Comparison of ENCODE assay signal across 1 cellular context in genomic region chrX:103488332-103488731, GRCh38.
TF ChIP-seq lines count a peak whose summit lies in the region.

No MANE protein-coding gene starts in this region.

TF ChIP-seq in H1, 55 proteins besides CTCF, POLR2A, EP300 and RAD21:
- TF ChIP-seq SP2 (IDR thresholded peaks at IDR 0.05; ENCODE audit: low read length) (no peak), SIN3A (conservative IDR thresholded peaks at IDR 0.05 in 1 of 2, IDR thresholded peaks at IDR 0.05 in 1 of 2; ENCODE audit: low read depth in 1 of 2, low read length in 2 of 2) (no peak), NRF1 (IDR thresholded peaks at IDR 0.05; ENCODE audit: low read depth, low read length) (no peak), CBX8 (IDR thresholded peaks at IDR 0.05; ENCODE audit: borderline replicate concordance, low read depth, low read length) (no peak), SIRT6 (IDR thresholded peaks at IDR 0.05; ENCODE audit: low read length) (no peak), CEBPB (IDR thresholded peaks at IDR 0.05; ENCODE audit: low read depth, low read length) (no peak), SP1 (IDR thresholded peaks at IDR 0.05; ENCODE audit: low read depth, low read length) (no peak), SUZ12 (IDR thresholded peaks at IDR 0.05; ENCODE audit: low read length) (no peak), BCL11A (IDR thresholded peaks at IDR 0.05; ENCODE audit: low read depth in 2 of 2, low read length in 2 of 2) (no peak), HDAC6 (IDR thresholded peaks at IDR 0.05; ENCODE audit: low read depth, low read length) (no peak), RBBP5 (IDR thresholded peaks at IDR 0.05; ENCODE audit: borderline replicate concordance, low read depth, low read length) (no peak), YY1 (IDR thresholded peaks at IDR 0.05; ENCODE audit: low read depth, low read length) (no peak)
